Comparison of ENCODE assay signal across 16 cellular contexts in genomic region chr18:51724790-51725721, GRCh38.
DNase-seq lines count a peak whose midpoint lies in the region; ATAC-seq, FAIRE-seq and TF ChIP-seq lines count a peak whose summit lies in the region.
"Had no signal": no experiment of that assay in that cellular context is flagged by ENCODE, and none has a peak within 500 bp of the region (broad histone marks: within the 10 kb centered on the region; RNA-seq: fewer than 3 reads in every experiment).

No MANE protein-coding gene starts in this region.

- FAIRE-seq in astrocyte (lab: Jason Lieb, UNC) = no peak
- FAIRE-seq: D721Med had no signal

- H3K4me2 ChIP-seq in astrocyte (ENCODE audit: low read length) (no peak overlapping the region), PC-3 (ENCODE audit: low read length) (no peak overlapping the region)

- H3K36me3 Mint-ChIP-seq in astrocyte (ENCODE audit: low read depth, unreplicated experiment) = no peaks in the 10 kb centered on the region

- H3K4me1 ChIP-seq in astrocyte (ENCODE audit: insufficient read depth, low read length) (no peaks in the 10 kb centered on the region), PC-3 (ENCODE audit: insufficient read depth, low read length) (no peaks in the 10 kb centered on the region)
- H3K4me1 ChIP-seq: tibial nerve had no signal

- POLR2A ChIA-PET in PC-3 (lab: Charles Lee; ENCODE audit: unreplicated experiment) = no interaction called here

- H3K9me3 ChIP-seq in astrocyte (ENCODE audit: insufficient read depth, low read depth, low read length) (no peaks in the 10 kb centered on the region), PC-3 (ENCODE audit: low read length) (no peaks in the 10 kb centered on the region)
- H3K9me3 ChIP-seq: tibial nerve had no signal

- ATAC-seq in HG03432 (IDR thresholded peaks at IDR 0.05; ENCODE audit: unreplicated experiment) (peak; percentile 41), omental fat pad (ENCODE audit: low FRiP score) (peak; percentile 32), PC-3 (no peak)
- ATAC-seq: SK-N-SH treated with all-trans-retinoic acid at 6 μM for 48 hours had no signal

- TF ChIP-seq CTCF in astrocyte (IDR thresholded peaks at IDR 0.05; ENCODE audit: insufficient read depth, low read depth, low read length) = no peak
- no peak for TF ChIP-seq CTCF in omental fat pad (IDR thresholded peaks at IDR 0.05)
- no peak for TF ChIP-seq CTCF in PC-3 (conservative IDR thresholded peaks at IDR 0.05; ENCODE audit: low read depth, low read length)

- no peaks in the 10 kb centered on the region for H3K27me3 Mint-ChIP-seq in astrocyte (ENCODE audit: low read depth, unreplicated experiment)

- intact Hi-C loops in PC-3 (cut with micrococcal nuclease) = no loop called here

- H3K9me3 Mint-ChIP-seq in astrocyte (ENCODE audit: unreplicated experiment) = no peaks in the 10 kb centered on the region

- no TSS peak for BruUV-seq in PC-3 (replicated peaks; lab: Mats Ljungman, UMichigan)

- no peaks in the 10 kb centered on the region for H3K36me3 ChIP-seq in astrocyte (ENCODE audit: insufficient read depth, low read length)
- no peaks in the 10 kb centered on the region for H3K36me3 ChIP-seq in PC-3 (ENCODE audit: low read depth, low read length)
- H3K36me3 ChIP-seq: tibial nerve had no signal

- H3K27me3 ChIP-seq in astrocyte (ENCODE audit: insufficient read depth, low read length) (no peaks in the 10 kb centered on the region), PC-3 (ENCODE audit: low read length) (no peaks in the 10 kb centered on the region)
- H3K27me3 ChIP-seq: tibial nerve had no signal

- H3K9ac ChIP-seq in astrocyte (ENCODE audit: low read length) = no peak overlapping the region
- H3K9ac ChIP-seq in PC-3 (ENCODE audit: low read length) = no peak overlapping the region

- no peaks in the 10 kb centered on the region for H3K9me2 ChIP-seq in PC-3 (replicated peaks; ENCODE audit: low read length)

- peak overlapping the region; percentile 64 for H3K27ac Mint-ChIP-seq in astrocyte (ENCODE audit: unreplicated experiment)

- H4K20me1 ChIP-seq in astrocyte (ENCODE audit: insufficient read depth, low read length) = no peaks in the 10 kb centered on the region
- no peaks in the 10 kb centered on the region for H4K20me1 ChIP-seq in PC-3 (ENCODE audit: low read length)

- no peak overlapping the region for H3K27ac ChIP-seq in astrocyte (ENCODE audit: low read depth, low read length)
- H3K27ac ChIP-seq in PC-3 (ENCODE audit: low read length) = no peak overlapping the region
- H3K27ac ChIP-seq: tibial nerve had no signal

- H2AFZ ChIP-seq in astrocyte (ENCODE audit: low read depth, low read length) = peak overlapping the region; percentile 34
- H2AFZ ChIP-seq in PC-3 (ENCODE audit: low read length) = no peak overlapping the region

- peak; percentile 25 for DNase-seq in DMS53 (lab: John Stamatoyannopoulos, UW)
- no peak for DNase-seq in DMS53 treated with DMSO at 0.1 percent for 48 hours (lab: John Stamatoyannopoulos, UW; ENCODE audit: unreplicated experiment)
- DNase-seq in astrocyte (ENCODE audit: low read depth) = no peak
- no peak for DNase-seq in omental fat pad (ENCODE audit: low spot score)
- DNase-seq in NCI-H524 (lab: John Stamatoyannopoulos, UW) = no peak
- no peak for DNase-seq in PC-3
- DNase-seq in D341Med (ENCODE audit: low spot score) = no peak
- DNase-seq: 8988T; activated CD4-positive, CD25-positive, alpha-beta regulatory T cell; dermis blood vessel endothelial cell; midbrain; NCI-H2029 treated with DMSO at 0.1 percent for 48 hours had no signal

- H3F3A ChIP-seq in PC-3 (ENCODE audit: low read length, unreplicated experiment) = no peaks in the 10 kb centered on the region

- H3K4me3 ChIP-seq in astrocyte (ENCODE audit: insufficient read depth, low read depth, low read length) (no peak overlapping the region), PC-3 (ENCODE audit: low read length) (no peak overlapping the region)
- H3K4me3 ChIP-seq: tibial nerve had no signal

- H3K79me2 ChIP-seq in astrocyte (ENCODE audit: insufficient read depth, low read length) (no peaks in the 10 kb centered on the region), PC-3 (ENCODE audit: low read length) (no peaks in the 10 kb centered on the region)

- H3K4me3 Mint-ChIP-seq in astrocyte (ENCODE audit: unreplicated experiment) = no peak overlapping the region

- CTCF ChIA-PET in PC-3 (lab: Charles Lee) = no interaction called here

- peaks cover 33% of the 10 kb centered on the region for H3K4me1 Mint-ChIP-seq in astrocyte (ENCODE audit: low read depth, unreplicated experiment)
